Comparison of ENCODE assay signal across 30 cellular contexts in genomic region chr4:61772116-61772515, GRCh38.
A peak's percentile ranks its signal among the peaks of the same experiment; 100 is the strongest.
DNase-seq lines count a peak whose midpoint lies in the region; ATAC-seq and TF ChIP-seq lines count a peak whose summit lies in the region.
"Had no signal": no experiment of that assay in that cellular context is flagged by ENCODE, and none has a peak within 500 bp of the region (broad histone marks: within the 10 kb centered on the region; RNA-seq: fewer than 3 reads in every experiment).

No MANE protein-coding gene starts in this region.

- no peak overlapping the region for H2BK15ac ChIP-seq in mesendoderm (replicated peaks; ENCODE audit: low read depth)

- H3K79me1 ChIP-seq in mesendoderm (ENCODE audit: low read length) = no peaks in the 10 kb centered on the region

- DNase-seq in HK-2 (ENCODE audit: unreplicated experiment) = peak; percentile 27
- no peak for DNase-seq in RWPE2 (ENCODE audit: low spot score)
- DNase-seq in epithelial cell of esophagus (ENCODE audit: low read depth) = peak; percentile 80
- peak; percentile 57 for DNase-seq in mesendoderm
- DNase-seq in T-helper 2 cell treated with Interferon-gamma antibody and Interleukin-4, amounts not matched to agents 5 μg/mL and 100 μg/mL, for 36 hours (ENCODE audit: low spot score) = no peak
- DNase-seq in middle frontal gyrus (ENCODE audit: extremely low spot score, low spot score) = no peak
- no peak for DNase-seq in OCI-M2 (lab: John Stamatoyannopoulos, UW; ENCODE audit: unreplicated experiment)
- DNase-seq: activated CD4-positive, alpha-beta memory T cell treated with anti-CD3 and anti-CD28 coated beads for 36 hours; activated CD4-positive, CD25-positive, alpha-beta regulatory T cell treated with anti-CD3 and anti-CD28 coated beads, Interleukin-2, amount 50 U/mL, for 72 hours; EL; HFFc6; NCI-H1092 treated with DMSO at 0.1 percent for 48 hours; NCI-H187; NCI-H2171; NCI-H524; Peyer's patch; stimulated activated naive CD4-positive, alpha-beta T cell treated with Interleukin-2 at 50 U/mL for 16 hours; uterus had no signal

- H3K18ac ChIP-seq in mesendoderm (ENCODE audit: low read length) = no peak overlapping the region

- no peak overlapping the region for H3K4ac ChIP-seq in mesendoderm (ENCODE audit: low read depth, low read length)

- no peak overlapping the region for H3K23ac ChIP-seq in mesendoderm (ENCODE audit: low read length)

- H3K56ac ChIP-seq in mesendoderm (ENCODE audit: low read length) = no peak overlapping the region

- WGBS in mesendoderm (ENCODE audit: extremely low coverage, insufficient coverage, low lambda C conversion rate) = no CpG with 5 or more reads among the region's 1 CpG

- H2BK5ac ChIP-seq in mesendoderm (ENCODE audit: low read length) = no peak overlapping the region

- H3K36me3 ChIP-seq in RWPE2 (ENCODE audit: low read depth) (no peaks in the 10 kb centered on the region), mesendoderm (ENCODE audit: control insufficient read depth, insufficient read depth, low read length) (no peaks in the 10 kb centered on the region)
- H3K36me3 ChIP-seq: neutrophil, Peyer's patch, prostate gland, SJSA1, thoracic aorta, uterus had no signal

- TF ChIP-seq CTCF in RWPE2 (IDR thresholded peaks at IDR 0.05; ENCODE audit: poor library complexity, severe bottlenecking) = no peak
- TF ChIP-seq CTCF in epithelial cell of esophagus (IDR thresholded peaks at IDR 0.05; ENCODE audit: insufficient read depth, low read depth, low read length, missing control alignments) = no peak

- no peak overlapping the region for H3K9ac ChIP-seq in mesendoderm (ENCODE audit: low read length)

- no peaks in the 10 kb centered on the region for H3K9me3 ChIP-seq in RWPE2 (ENCODE audit: severe bottlenecking)
- H3K9me3 ChIP-seq: neutrophil, Peyer's patch, prostate gland, SJSA1, thoracic aorta, uterus had no signal

- no peak overlapping the region for H3K27ac Mint-ChIP-seq in T-helper 2 cell treated with Interferon-gamma antibody and Interleukin-4, amounts not matched to agents 5 μg/mL and 100 μg/mL, for 36 hours
- H3K27ac Mint-ChIP-seq: activated CD4-positive, alpha-beta memory T cell treated with anti-CD3 and anti-CD28 coated beads for 36 hours; activated naive CD4-positive, alpha-beta T cell treated with anti-CD3 and anti-CD28 coated beads, Interleukin-2, amount 50 U/mL, for 72 hours; activated T-helper 2 cell treated with anti-CD3 and anti-CD28 coated beads, Interferon-gamma antibody, Interleukin-2, Interleukin-4, amounts not matched to agents 10 μg/mL and 5 μg/mL and 100 μg/mL, durations not matched to agents 14 hours and 24 hours and 36 hours; HFFc6; IgD-negative memory B cell; memory B cell had no signal

- H3K27ac ChIP-seq in RWPE2 (ENCODE audit: poor library complexity, severe bottlenecking) = peak overlapping the region; percentile 3
- no peak overlapping the region for H3K27ac ChIP-seq in mesendoderm (ENCODE audit: low read depth, low read length)
- H3K27ac ChIP-seq: C4-2B, HL-60, neutrophil, Peyer's patch, prostate gland, SJSA1, thoracic aorta, uterus had no signal

- no peaks in the 10 kb centered on the region for H3K4me1 Mint-ChIP-seq in T-helper 2 cell treated with Interferon-gamma antibody and Interleukin-4, amounts not matched to agents 5 μg/mL and 100 μg/mL, for 36 hours (ENCODE audit: low read depth)
- H3K4me1 Mint-ChIP-seq: central memory CD8-positive, alpha-beta T cell; IgD-negative memory B cell; memory B cell had no signal

- no peaks in the 10 kb centered on the region for H3K36me3 Mint-ChIP-seq in T-helper 2 cell treated with Interferon-gamma antibody and Interleukin-4, amounts not matched to agents 5 μg/mL and 100 μg/mL, for 36 hours (ENCODE audit: low read depth)
- H3K36me3 Mint-ChIP-seq: activated CD4-positive, alpha-beta memory T cell treated with anti-CD3 and anti-CD28 coated beads for 36 hours; IgD-negative memory B cell; memory B cell had no signal

- H2BK120ac ChIP-seq in mesendoderm (ENCODE audit: low read depth, low read length) = no peak overlapping the region

- peak; percentile 100 for ATAC-seq in RWPE2 (ENCODE audit: low read depth)
- no peak for ATAC-seq in HG02678 (IDR thresholded peaks at IDR 0.05; ENCODE audit: unreplicated experiment)
- ATAC-seq: activated naive CD4-positive, alpha-beta T cell treated with anti-CD3 and anti-CD28 coated beads, Interleukin-2, amount 50 U/mL, for 72 hours had no signal

- H3K4me1 ChIP-seq in RWPE2 (ENCODE audit: insufficient read depth, poor library complexity, severe bottlenecking) (peaks cover 9% of the 10 kb centered on the region), mesendoderm (ENCODE audit: control insufficient read depth, low read depth, low read length) (no peaks in the 10 kb centered on the region)
- H3K4me1 ChIP-seq: Peyer's patch, prostate gland, SJSA1, uterus had no signal

- H4K8ac ChIP-seq in mesendoderm (ENCODE audit: low read depth, low read length) = no peak overlapping the region

- no peak overlapping the region for H3K4me3 ChIP-seq in RWPE2 (ENCODE audit: severe bottlenecking)
- H3K4me3 ChIP-seq in epithelial cell of esophagus (ENCODE audit: low read length) = no peak overlapping the region
- no peak overlapping the region for H3K4me3 ChIP-seq in mesendoderm (ENCODE audit: low read length)
- H3K4me3 ChIP-seq: Peyer's patch, prostate gland, SJSA1, thoracic aorta, uterus had no signal

- H3K27me3 Mint-ChIP-seq in T-helper 2 cell treated with Interferon-gamma antibody and Interleukin-4, amounts not matched to agents 5 μg/mL and 100 μg/mL, for 36 hours (ENCODE audit: low read depth) = no peaks in the 10 kb centered on the region
- H3K27me3 Mint-ChIP-seq: activated CD4-positive, alpha-beta memory T cell treated with anti-CD3 and anti-CD28 coated beads for 36 hours; central memory CD8-positive, alpha-beta T cell; IgD-negative memory B cell; memory B cell had no signal

- peaks cover 11% of the 10 kb centered on the region for H3K9me3 Mint-ChIP-seq in T-helper 2 cell treated with Interferon-gamma antibody and Interleukin-4, amounts not matched to agents 5 μg/mL and 100 μg/mL, for 36 hours

- H3K79me2 ChIP-seq in mesendoderm (ENCODE audit: control insufficient read depth, insufficient read depth, low read length) = no peaks in the 10 kb centered on the region

- H4K5ac ChIP-seq in mesendoderm (ENCODE audit: low read length) = no peak overlapping the region

- H3K4me2 ChIP-seq in mesendoderm (ENCODE audit: low read length) = no peak overlapping the region

- no peak overlapping the region for H3K4me3 Mint-ChIP-seq in T-helper 2 cell treated with Interferon-gamma antibody and Interleukin-4, amounts not matched to agents 5 μg/mL and 100 μg/mL, for 36 hours
- H3K4me3 Mint-ChIP-seq: activated CD4-positive, alpha-beta memory T cell treated with anti-CD3 and anti-CD28 coated beads for 36 hours; central memory CD8-positive, alpha-beta T cell; HFFc6; IgD-negative memory B cell; memory B cell had no signal

- H3K27me3 ChIP-seq in RWPE2 (ENCODE audit: insufficient read depth, poor library complexity, severe bottlenecking) = no peaks in the 10 kb centered on the region
- H3K27me3 ChIP-seq in mesendoderm (ENCODE audit: insufficient read depth, low read length, poor library complexity) = no peaks in the 10 kb centered on the region
- H3K27me3 ChIP-seq: neutrophil, Peyer's patch, SJSA1, uterus had no signal

- no peak overlapping the region for H2AK5ac ChIP-seq in mesendoderm (ENCODE audit: low read length)

Comparison
In these comparisons a context has a peak if more than half of its experiments do, and no peak if none do; other contexts are left out.
1. DNase-seq: peak in HK-2 (single experiment), epithelial cell of esophagus (single experiment) and mesendoderm (single experiment); none in RWPE2 (single experiment), T-helper 2 cell treated with Interferon-gamma antibody and Interleukin-4, amounts not matched to agents 5 μg/mL and 100 μg/mL, for 36 hours (single experiment), middle frontal gyrus (single experiment) and OCI-M2 (single experiment).